ENCODE assay signal across 27 cellular contexts in genomic region chr2:121150126-121150525, GRCh38.
"Had no signal": no experiment of that assay in that cellular context is flagged by ENCODE, and none has a peak within 500 bp of the region (broad histone marks: within the 10 kb centered on the region; RNA-seq: fewer than 3 reads in every experiment).

No MANE protein-coding gene starts in this region.

- H3K4me1 ChIP-seq: ascending aorta had no signal

- H3K9me3 ChIP-seq: ascending aorta, body of pancreas, Peyer's patch had no signal

- H3K9me3 Mint-ChIP-seq: activated CD4-positive, alpha-beta T cell treated with anti-CD3 and anti-CD28 coated beads, Interleukin-2, amount 10 ng/mL, durations not matched to agents 24 days and 14 days; activated naive CD4-positive, alpha-beta T cell treated with anti-CD3 and anti-CD28 coated beads, Interleukin-2, amount 50 U/mL, for 24 hours; activated T-cell treated with anti-CD3 and anti-CD28 coated beads, Interleukin-2, amount 50 U/mL, for 24 hours; activated T-helper 1 cell treated with anti-CD3 and anti-CD28 coated beads, Interleukin-12 subunit alpha, Interleukin-12 subunit beta, Interleukin-2, Interleukin-4 antibody, amounts not matched to agents 30 ng/mL and 10 ng/mL and 1 ng/mL, durations not matched to agents 14 hours and 24 hours and 36 hours; T-cell had no signal

- H3K4me1 Mint-ChIP-seq: activated B cell treated with CpG ODN at 0.5 μM for 24 hours; activated CD4-positive, alpha-beta T cell treated with anti-CD3 and anti-CD28 coated beads, Interleukin-2, amount 10 ng/mL, durations not matched to agents 24 days and 14 days; activated CD8-positive, alpha-beta memory T cell treated with anti-CD3 and anti-CD28 coated beads, Interleukin-2, amount 10 ng/mL, durations not matched to agents 7 days and 5 days; activated naive CD4-positive, alpha-beta T cell treated with anti-CD3 and anti-CD28 coated beads, Interleukin-2, amount 50 U/mL, for 24 hours; T-cell had no signal

- H3K4me2 ChIP-seq: KMS-11 had no signal

- H3K27ac Mint-ChIP-seq: activated B cell treated with CpG ODN at 0.5 μM for 24 hours; activated CD4-positive, alpha-beta T cell treated with anti-CD3 and anti-CD28 coated beads, Interleukin-2, amount 10 ng/mL, durations not matched to agents 24 days and 14 days; activated CD8-positive, alpha-beta memory T cell treated with anti-CD3 and anti-CD28 coated beads, Interleukin-2, amount 10 ng/mL, durations not matched to agents 7 days and 5 days; activated naive CD4-positive, alpha-beta T cell treated with anti-CD3 and anti-CD28 coated beads, Interleukin-2, amount 50 U/mL, for 24 hours; activated T-cell treated with anti-CD3 and anti-CD28 coated beads, Interleukin-2, amount 50 U/mL, for 24 hours; activated T-helper 1 cell treated with anti-CD3 and anti-CD28 coated beads, Interleukin-12 subunit alpha, Interleukin-12 subunit beta, Interleukin-2, Interleukin-4 antibody, amounts not matched to agents 30 ng/mL and 10 ng/mL and 1 ng/mL, durations not matched to agents 14 hours and 24 hours and 36 hours; T-cell had no signal

- H3K27me3 Mint-ChIP-seq: activated B cell treated with CpG ODN at 0.5 μM for 24 hours; activated CD8-positive, alpha-beta memory T cell treated with anti-CD3 and anti-CD28 coated beads, Interleukin-2, amount 10 ng/mL, durations not matched to agents 7 days and 5 days; activated naive CD4-positive, alpha-beta T cell treated with anti-CD3 and anti-CD28 coated beads, Interleukin-2, amount 50 U/mL, for 24 hours; activated T-cell treated with anti-CD3 and anti-CD28 coated beads, Interleukin-2, amount 50 U/mL, for 24 hours; T-cell had no signal

- DNase-seq: activated B cell treated with CpG ODN at 0.5 μM for 24 hours; activated CD4-positive, alpha-beta T cell treated with anti-CD3 and anti-CD28 coated beads for 1 hour; activated CD4-positive, alpha-beta T cell treated with anti-CD3 and anti-CD28 coated beads, Interleukin-2, amount 10 ng/mL, durations not matched to agents 24 days and 14 days; activated CD4-positive, alpha-beta T cell treated with anti-CD3 and anti-CD28 coated beads, Interleukin-2, amount 50 U/mL, for 48 hours; activated CD8-positive, alpha-beta memory T cell treated with anti-CD3 and anti-CD28 coated beads, Interleukin-2, amount 10 ng/mL, durations not matched to agents 7 days and 5 days; activated effector memory CD4-positive, alpha-beta T cell treated with Interleukin-2 at 50 U/mL for 16 hours; activated naive CD4-positive, alpha-beta T cell; activated T-cell treated with anti-CD3 and anti-CD28 coated beads, Interleukin-2, amount 50 U/mL, for 24 hours; body of pancreas; NCI-H1092; NCI-H1417; NCI-H1930; NCI-H2171 treated with DMSO at 0.1 percent for 48 hours; NCI-H345; NCI-H510A; NCI-H526 treated with DMSO at 0.1 percent for 48 hours; NCI-H82; OCI-M1; Peyer's patch; SIG-M5; T-cell; T-helper 2 cell; T1000 had no signal

- H3K4me3 ChIP-seq: ascending aorta, body of pancreas, Peyer's patch had no signal

- H3K36me3 Mint-ChIP-seq: activated CD8-positive, alpha-beta memory T cell treated with anti-CD3 and anti-CD28 coated beads, Interleukin-2, amount 10 ng/mL, durations not matched to agents 7 days and 5 days; activated naive CD4-positive, alpha-beta T cell treated with anti-CD3 and anti-CD28 coated beads, Interleukin-2, amount 50 U/mL, for 24 hours; T-cell had no signal

- H3K36me3 ChIP-seq: ascending aorta, Peyer's patch had no signal

- H3K27ac ChIP-seq: ascending aorta, body of pancreas, KMS-11, Peyer's patch had no signal

- H3K9ac ChIP-seq: KMS-11 had no signal

- H3K4me3 Mint-ChIP-seq: activated B cell treated with CpG ODN at 0.5 μM for 24 hours; activated CD4-positive, alpha-beta T cell treated with anti-CD3 and anti-CD28 coated beads, Interleukin-2, amount 10 ng/mL, durations not matched to agents 24 days and 14 days; activated CD8-positive, alpha-beta memory T cell treated with anti-CD3 and anti-CD28 coated beads, Interleukin-2, amount 10 ng/mL, durations not matched to agents 7 days and 5 days; activated naive CD4-positive, alpha-beta T cell treated with anti-CD3 and anti-CD28 coated beads, Interleukin-2, amount 50 U/mL, for 24 hours; activated T-cell treated with anti-CD3 and anti-CD28 coated beads, Interleukin-2, amount 50 U/mL, for 24 hours; activated T-helper 1 cell treated with anti-CD3 and anti-CD28 coated beads, Interleukin-12 subunit alpha, Interleukin-12 subunit beta, Interleukin-2, Interleukin-4 antibody, amounts not matched to agents 30 ng/mL and 10 ng/mL and 1 ng/mL, durations not matched to agents 14 hours and 24 hours and 36 hours; T-cell had no signal

- H3K27me3 ChIP-seq: ascending aorta, body of pancreas, Peyer's patch had no signal

- ATAC-seq: activated CD8-positive, alpha-beta memory T cell treated with anti-CD3 and anti-CD28 coated beads, Interleukin-2, amount 10 ng/mL, durations not matched to agents 7 days and 5 days; body of pancreas; T-cell had no signal
